Comparison of ENCODE assay signal across 3 cellular contexts in the genomic region with DNA sequence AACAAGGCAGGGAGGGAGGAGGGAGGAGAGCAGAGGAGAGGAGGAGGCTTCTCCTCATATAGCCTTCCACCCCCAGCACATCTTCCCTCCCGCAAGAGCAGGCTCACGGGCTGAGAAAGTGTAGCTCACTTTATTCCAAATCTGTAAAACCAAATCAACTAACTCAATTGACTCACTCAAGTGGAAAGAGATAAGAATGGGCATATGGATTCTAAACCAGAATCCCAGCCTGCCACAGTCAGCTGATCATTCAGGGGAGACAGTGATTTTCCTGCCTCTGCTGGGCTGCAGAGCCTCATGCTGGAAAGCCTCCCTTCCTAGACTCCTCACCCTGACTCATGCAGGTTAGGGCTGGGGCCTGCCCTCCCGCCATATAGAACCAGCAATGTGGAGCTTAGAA.
TF ChIP-seq lines count a peak whose summit lies in the region.

No MANE protein-coding gene starts in this region.

TF ChIP-seq in IMR-90, 13 proteins besides CTCF, POLR2A, EP300 and RAD21:
- TF ChIP-seq SMC3 (IDR thresholded peaks at IDR 0.05; ENCODE audit: low read depth, low read length) (no peak), CEBPB (IDR thresholded peaks at IDR 0.05; ENCODE audit: low read depth, low read length) (no peak), MAFK (IDR thresholded peaks at IDR 0.05; ENCODE audit: low read depth, low read length) (no peak), RFX5 (IDR thresholded peaks at IDR 0.05; ENCODE audit: low read depth, low read length) (no peak), RCOR1 (IDR thresholded peaks at IDR 0.05; ENCODE audit: insufficient replicate concordance, low read length) (no peak)
- TF ChIP-seq, protein P1, sequence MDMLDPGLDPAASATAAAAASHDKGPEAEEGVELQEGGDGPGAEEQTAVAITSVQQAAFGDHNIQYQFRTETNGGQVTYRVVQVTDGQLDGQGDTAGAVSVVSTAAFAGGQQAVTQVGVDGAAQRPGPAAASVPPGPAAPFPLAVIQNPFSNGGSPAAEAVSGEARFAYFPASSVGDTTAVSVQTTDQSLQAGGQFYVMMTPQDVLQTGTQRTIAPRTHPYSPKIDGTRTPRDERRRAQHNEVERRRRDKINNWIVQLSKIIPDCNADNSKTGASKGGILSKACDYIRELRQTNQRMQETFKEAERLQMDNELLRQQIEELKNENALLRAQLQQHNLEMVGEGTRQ (IDR thresholded peaks at IDR 0.05; ENCODE audit: low read depth, low read length) = no peak

TF ChIP-seq in SK-N-SH, 30 proteins besides CTCF, POLR2A, EP300 and RAD21:
- no peak for TF ChIP-seq RFX5 (IDR thresholded peaks at IDR 0.05; ENCODE audit: low read length)
- TF ChIP-seq RCOR1 (IDR thresholded peaks at IDR 0.05; ENCODE audit: low read length) = peak; percentile 79; the same call in 1 of the 2 replicates
- peak; percentile 94 for TF ChIP-seq GATA2 (CRISPR knock-in tag; IDR thresholded peaks at IDR 0.05)
- TF ChIP-seq MXI1 (IDR thresholded peaks at IDR 0.05; ENCODE audit: low read depth, low read length) = no peak
- TF ChIP-seq NFIC (IDR thresholded peaks at IDR 0.05; ENCODE audit: borderline replicate concordance) = no peak
- no peak for TF ChIP-seq FOXM1 (IDR thresholded peaks at IDR 0.05; ENCODE audit: low read depth)

TF ChIP-seq in K562, 482 proteins besides CTCF, POLR2A, EP300 and RAD21:
- TF ChIP-seq SPI1 (IDR thresholded peaks at IDR 0.05; ENCODE audit: borderline replicate concordance, low read depth, low read length) (no peak), ZNF830 (CRISPR knock-in tag; IDR thresholded peaks at IDR 0.05) (no peak), RCOR1 (IDR thresholded peaks at IDR 0.05; ENCODE audit: borderline replicate concordance in 1 of 2, low read depth in 2 of 2, low read length in 2 of 2) (peak in 1 of 2 experiments; percentile 71; a peak in 2 of 4 replicates), GTF2A2 (tag; IDR thresholded peaks at IDR 0.05) (no peak), SUPT5H (IDR thresholded peaks at IDR 0.05) (no peak), EZH2 (IDR thresholded peaks at IDR 0.05; ENCODE audit: borderline replicate concordance, low read depth, low read length) (no peak), TAF9B (IDR thresholded peaks at IDR 0.05; ENCODE audit: partially characterized antibody) (no peak), ZKSCAN1 (IDR thresholded peaks at IDR 0.05; ENCODE audit: low read depth, low read length) (no peak), KDM1A (IDR thresholded peaks at IDR 0.05) (peak; percentile 74 to 77; a peak in 3 of 4 replicates), STAG1 (CRISPR knock-in tag; IDR thresholded peaks at IDR 0.05; ENCODE audit: borderline replicate concordance) (no peak), SETDB1 (IDR thresholded peaks at IDR 0.05; ENCODE audit: low read length) (no peak), GATAD2A (IDR thresholded peaks at IDR 0.05) (no peak), RFX1 (IDR thresholded peaks at IDR 0.05) (no peak), ZBED1 (IDR thresholded peaks at IDR 0.05) (no peak)
- TF ChIP-seq, protein P2, sequence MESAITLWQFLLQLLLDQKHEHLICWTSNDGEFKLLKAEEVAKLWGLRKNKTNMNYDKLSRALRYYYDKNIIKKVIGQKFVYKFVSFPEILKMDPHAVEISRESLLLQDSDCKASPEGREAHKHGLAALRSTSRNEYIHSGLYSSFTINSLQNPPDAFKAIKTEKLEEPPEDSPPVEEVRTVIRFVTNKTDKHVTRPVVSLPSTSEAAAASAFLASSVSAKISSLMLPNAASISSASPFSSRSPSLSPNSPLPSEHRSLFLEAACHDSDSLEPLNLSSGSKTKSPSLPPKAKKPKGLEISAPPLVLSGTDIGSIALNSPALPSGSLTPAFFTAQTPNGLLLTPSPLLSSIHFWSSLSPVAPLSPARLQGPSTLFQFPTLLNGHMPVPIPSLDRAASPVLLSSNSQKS (CRISPR knock-in tag; IDR thresholded peaks at IDR 0.05) = no peak
- TF ChIP-seq, protein P3, sequence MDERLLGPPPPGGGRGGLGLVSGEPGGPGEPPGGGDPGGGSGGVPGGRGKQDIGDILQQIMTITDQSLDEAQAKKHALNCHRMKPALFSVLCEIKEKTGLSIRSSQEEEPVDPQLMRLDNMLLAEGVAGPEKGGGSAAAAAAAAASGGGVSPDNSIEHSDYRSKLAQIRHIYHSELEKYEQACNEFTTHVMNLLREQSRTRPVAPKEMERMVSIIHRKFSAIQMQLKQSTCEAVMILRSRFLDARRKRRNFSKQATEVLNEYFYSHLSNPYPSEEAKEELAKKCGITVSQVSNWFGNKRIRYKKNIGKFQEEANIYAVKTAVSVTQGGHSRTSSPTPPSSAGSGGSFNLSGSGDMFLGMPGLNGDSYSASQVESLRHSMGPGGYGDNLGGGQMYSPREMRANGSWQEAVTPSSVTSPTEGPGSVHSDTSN (CRISPR knock-in tag; IDR thresholded peaks at IDR 0.05; ENCODE audit: low read depth) = peak; percentile 3; the same call in 1 of the 2 replicates
- TF ChIP-seq, protein P3 (tag; conservative IDR thresholded peaks at IDR 0.05; ENCODE audit: low read depth) = no peak
- TF ChIP-seq, protein P4, sequence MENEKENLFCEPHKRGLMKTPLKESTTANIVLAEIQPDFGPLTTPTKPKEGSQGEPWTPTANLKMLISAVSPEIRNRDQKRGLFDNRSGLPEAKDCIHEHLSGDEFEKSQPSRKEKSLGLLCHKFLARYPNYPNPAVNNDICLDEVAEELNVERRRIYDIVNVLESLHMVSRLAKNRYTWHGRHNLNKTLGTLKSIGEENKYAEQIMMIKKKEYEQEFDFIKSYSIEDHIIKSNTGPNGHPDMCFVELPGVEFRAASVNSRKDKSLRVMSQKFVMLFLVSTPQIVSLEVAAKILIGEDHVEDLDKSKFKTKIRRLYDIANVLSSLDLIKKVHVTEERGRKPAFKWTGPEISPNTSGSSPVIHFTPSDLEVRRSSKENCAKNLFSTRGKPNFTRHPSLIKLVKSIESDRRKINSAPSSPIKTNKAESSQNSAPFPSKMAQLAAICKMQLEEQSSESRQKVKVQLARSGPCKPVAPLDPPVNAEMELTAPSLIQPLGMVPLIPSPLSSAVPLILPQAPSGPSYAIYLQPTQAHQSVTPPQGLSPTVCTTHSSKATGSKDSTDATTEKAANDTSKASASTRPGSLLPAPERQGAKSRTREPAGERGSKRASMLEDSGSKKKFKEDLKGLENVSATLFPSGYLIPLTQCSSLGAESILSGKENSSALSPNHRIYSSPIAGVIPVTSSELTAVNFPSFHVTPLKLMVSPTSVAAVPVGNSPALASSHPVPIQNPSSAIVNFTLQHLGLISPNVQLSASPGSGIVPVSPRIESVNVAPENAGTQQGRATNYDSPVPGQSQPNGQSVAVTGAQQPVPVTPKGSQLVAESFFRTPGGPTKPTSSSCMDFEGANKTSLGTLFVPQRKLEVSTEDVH (IDR thresholded peaks at IDR 0.05; ENCODE audit: low read depth, partially characterized antibody) = no peak
- TF ChIP-seq, protein P5, sequence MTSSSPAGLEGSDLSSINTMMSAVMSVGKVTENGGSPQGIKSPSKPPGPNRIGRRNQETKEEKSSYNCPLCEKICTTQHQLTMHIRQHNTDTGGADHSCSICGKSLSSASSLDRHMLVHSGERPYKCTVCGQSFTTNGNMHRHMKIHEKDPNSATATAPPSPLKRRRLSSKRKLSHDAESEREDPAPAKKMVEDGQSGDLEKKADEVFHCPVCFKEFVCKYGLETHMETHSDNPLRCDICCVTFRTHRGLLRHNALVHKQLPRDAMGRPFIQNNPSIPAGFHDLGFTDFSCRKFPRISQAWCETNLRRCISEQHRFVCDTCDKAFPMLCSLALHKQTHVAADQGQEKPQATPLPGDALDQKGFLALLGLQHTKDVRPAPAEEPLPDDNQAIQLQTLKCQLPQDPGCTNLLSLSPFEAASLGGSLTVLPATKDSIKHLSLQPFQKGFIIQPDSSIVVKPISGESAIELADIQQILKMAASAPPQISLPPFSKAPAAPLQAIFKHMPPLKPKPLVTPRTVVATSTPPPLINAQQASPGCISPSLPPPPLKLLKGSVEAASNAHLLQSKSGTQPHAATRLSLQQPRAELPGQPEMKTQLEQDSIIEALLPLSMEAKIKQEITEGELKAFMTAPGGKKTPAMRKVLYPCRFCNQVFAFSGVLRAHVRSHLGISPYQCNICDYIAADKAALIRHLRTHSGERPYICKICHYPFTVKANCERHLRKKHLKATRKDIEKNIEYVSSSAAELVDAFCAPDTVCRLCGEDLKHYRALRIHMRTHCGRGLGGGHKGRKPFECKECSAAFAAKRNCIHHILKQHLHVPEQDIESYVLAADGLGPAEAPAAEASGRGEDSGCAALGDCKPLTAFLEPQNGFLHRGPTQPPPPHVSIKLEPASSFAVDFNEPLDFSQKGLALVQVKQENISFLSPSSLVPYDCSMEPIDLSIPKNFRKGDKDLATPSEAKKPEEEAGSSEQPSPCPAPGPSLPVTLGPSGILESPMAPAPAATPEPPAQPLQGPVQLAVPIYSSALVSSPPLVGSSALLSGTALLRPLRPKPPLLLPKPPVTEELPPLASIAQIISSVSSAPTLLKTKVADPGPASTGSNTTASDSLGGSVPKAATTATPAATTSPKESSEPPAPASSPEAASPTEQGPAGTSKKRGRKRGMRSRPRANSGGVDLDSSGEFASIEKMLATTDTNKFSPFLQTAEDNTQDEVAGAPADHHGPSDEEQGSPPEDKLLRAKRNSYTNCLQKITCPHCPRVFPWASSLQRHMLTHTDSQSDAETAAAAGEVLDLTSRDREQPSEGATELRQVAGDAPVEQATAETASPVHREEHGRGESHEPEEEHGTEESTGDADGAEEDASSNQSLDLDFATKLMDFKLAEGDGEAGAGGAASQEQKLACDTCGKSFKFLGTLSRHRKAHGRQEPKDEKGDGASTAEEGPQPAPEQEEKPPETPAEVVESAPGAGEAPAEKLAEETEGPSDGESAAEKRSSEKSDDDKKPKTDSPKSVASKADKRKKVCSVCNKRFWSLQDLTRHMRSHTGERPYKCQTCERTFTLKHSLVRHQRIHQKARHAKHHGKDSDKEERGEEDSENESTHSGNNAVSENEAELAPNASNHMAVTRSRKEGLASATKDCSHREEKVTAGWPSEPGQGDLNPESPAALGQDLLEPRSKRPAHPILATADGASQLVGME (CRISPR knock-in tag; IDR thresholded peaks at IDR 0.05) = no peak
- TF ChIP-seq, protein P6, sequence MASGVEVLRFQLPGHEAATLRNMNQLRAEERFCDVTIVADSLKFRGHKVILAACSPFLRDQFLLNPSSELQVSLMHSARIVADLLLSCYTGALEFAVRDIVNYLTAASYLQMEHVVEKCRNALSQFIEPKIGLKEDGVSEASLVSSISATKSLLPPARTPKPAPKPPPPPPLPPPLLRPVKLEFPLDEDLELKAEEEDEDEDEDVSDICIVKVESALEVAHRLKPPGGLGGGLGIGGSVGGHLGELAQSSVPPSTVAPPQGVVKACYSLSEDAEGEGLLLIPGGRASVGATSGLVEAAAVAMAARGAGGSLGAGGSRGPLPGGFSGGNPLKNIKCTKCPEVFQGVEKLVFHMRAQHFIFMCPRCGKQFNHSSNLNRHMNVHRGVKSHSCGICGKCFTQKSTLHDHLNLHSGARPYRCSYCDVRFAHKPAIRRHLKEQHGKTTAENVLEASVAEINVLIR (CRISPR knock-in tag; IDR thresholded peaks at IDR 0.05) = no peak
- TF ChIP-seq, protein P7, sequence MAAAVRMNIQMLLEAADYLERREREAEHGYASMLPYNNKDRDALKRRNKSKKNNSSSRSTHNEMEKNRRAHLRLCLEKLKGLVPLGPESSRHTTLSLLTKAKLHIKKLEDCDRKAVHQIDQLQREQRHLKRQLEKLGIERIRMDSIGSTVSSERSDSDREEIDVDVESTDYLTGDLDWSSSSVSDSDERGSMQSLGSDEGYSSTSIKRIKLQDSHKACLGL (CRISPR knock-in tag; IDR thresholded peaks at IDR 0.05; ENCODE audit: borderline replicate concordance, poor library complexity, severe bottlenecking) = no peak
- TF ChIP-seq, protein P8, sequence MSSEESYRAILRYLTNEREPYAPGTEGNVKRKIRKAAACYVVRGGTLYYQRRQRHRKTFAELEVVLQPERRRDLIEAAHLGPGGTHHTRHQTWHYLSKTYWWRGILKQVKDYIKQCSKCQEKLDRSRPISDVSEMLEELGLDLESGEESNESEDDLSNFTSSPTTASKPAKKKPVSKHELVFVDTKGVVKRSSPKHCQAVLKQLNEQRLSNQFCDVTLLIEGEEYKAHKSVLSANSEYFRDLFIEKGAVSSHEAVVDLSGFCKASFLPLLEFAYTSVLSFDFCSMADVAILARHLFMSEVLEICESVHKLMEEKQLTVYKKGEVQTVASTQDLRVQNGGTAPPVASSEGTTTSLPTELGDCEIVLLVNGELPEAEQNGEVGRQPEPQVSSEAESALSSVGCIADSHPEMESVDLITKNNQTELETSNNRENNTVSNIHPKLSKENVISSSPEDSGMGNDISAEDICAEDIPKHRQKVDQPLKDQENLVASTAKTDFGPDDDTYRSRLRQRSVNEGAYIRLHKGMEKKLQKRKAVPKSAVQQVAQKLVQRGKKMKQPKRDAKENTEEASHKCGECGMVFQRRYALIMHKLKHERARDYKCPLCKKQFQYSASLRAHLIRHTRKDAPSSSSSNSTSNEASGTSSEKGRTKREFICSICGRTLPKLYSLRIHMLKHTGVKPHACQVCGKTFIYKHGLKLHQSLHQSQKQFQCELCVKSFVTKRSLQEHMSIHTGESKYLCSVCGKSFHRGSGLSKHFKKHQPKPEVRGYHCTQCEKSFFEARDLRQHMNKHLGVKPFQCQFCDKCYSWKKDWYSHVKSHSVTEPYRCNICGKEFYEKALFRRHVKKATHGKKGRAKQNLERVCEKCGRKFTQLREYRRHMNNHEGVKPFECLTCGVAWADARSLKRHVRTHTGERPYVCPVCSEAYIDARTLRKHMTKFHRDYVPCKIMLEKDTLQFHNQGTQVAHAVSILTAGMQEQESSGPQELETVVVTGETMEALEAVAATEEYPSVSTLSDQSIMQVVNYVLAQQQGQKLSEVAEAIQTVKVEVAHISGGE (CRISPR knock-in tag; IDR thresholded peaks at IDR 0.05) = no peak
- TF ChIP-seq, protein P9, sequence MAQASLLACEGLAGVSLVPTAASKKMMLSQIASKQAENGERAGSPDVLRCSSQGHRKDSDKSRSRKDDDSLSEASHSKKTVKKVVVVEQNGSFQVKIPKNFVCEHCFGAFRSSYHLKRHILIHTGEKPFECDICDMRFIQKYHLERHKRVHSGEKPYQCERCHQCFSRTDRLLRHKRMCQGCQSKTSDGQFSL (CRISPR knock-in tag; IDR thresholded peaks at IDR 0.05) = no peak
- TF ChIP-seq, protein P9 (tag; IDR thresholded peaks at IDR 0.05) = no peak
